Comparison of ENCODE assay signal across 40 cellular contexts in the genomic region with DNA sequence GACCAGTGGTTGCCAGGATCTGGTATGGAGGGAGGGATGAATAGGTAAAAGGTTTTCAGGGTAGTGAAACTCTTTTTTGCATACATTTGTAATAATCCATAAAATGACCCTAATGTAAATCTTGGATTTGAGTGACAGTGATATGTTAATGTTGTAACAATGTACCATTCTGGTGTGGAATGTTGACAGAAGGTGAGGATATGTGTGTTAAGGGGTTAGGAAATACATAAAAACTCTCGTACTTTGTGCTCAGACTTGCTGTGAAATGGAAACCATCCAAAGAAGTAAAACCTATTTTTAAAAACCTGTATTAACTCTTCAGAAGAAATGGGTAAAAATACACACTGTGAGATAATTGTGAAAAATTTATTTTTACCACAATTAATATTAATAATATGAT.
"Had no signal": no experiment of that assay in that cellular context is flagged by ENCODE, and none has a peak within 500 bp of the region (broad histone marks: within the 10 kb centered on the region; RNA-seq: fewer than 3 reads in every experiment).

No MANE protein-coding gene starts in this region.

- H3K9me3 ChIP-seq: adrenal gland, ascending aorta, body of pancreas, breast epithelium had no signal

- H3K9me3 Mint-ChIP-seq: activated naive CD8-positive, alpha-beta T cell treated with anti-CD3 and anti-CD28 coated beads for 36 hours; activated naive CD8-positive, alpha-beta T cell treated with anti-CD3 and anti-CD28 coated beads, Interleukin-2, amount 50 U/mL, for 24 hours; brain had no signal

- FAIRE-seq: astrocyte, bronchial epithelial cell had no signal

- ATAC-seq: activated naive CD4-positive, alpha-beta T cell treated with anti-CD3 and anti-CD28 coated beads, Interleukin-2, amount 50 U/mL, for 72 hours; activated naive CD8-positive, alpha-beta T cell treated with anti-CD3 and anti-CD28 coated beads, Interleukin-2, amount 50 U/mL, for 24 hours; activated T-cell treated with anti-CD3 and anti-CD28 coated beads, Interleukin-2, amount 50 U/mL, for 4 hours; activated T-cell treated with anti-CD3 and anti-CD28 coated beads, Interleukin-2, amount 50 U/mL, for 72 hours; activated T-helper 17 cell treated with anti-CD3 and anti-CD28 coated beads, Interleukin-2, amount 50 U/mL, for 72 hours; body of pancreas had no signal

- H3K4me1 Mint-ChIP-seq: activated naive CD4-positive, alpha-beta T cell treated with anti-CD3 and anti-CD28 coated beads, Interleukin-2, amount 10 ng/mL, durations not matched to agents 7 days and 5 days; activated naive CD4-positive, alpha-beta T cell treated with anti-CD3 and anti-CD28 coated beads, Interleukin-2, amount 50 U/mL, for 24 hours; activated naive CD8-positive, alpha-beta T cell treated with anti-CD3 and anti-CD28 coated beads for 36 hours; activated naive CD8-positive, alpha-beta T cell treated with anti-CD3 and anti-CD28 coated beads, Interleukin-2, amount 10 ng/mL, durations not matched to agents 7 days and 5 days; activated naive CD8-positive, alpha-beta T cell treated with anti-CD3 and anti-CD28 coated beads, Interleukin-2, amount 50 U/mL, for 24 hours; activated T-helper 17 cell treated with anti-CD3 and anti-CD28 coated beads, Interleukin-2, amount 50 U/mL, for 72 hours; brain; central memory CD8-positive, alpha-beta T cell had no signal

- H3K27ac ChIP-seq: adrenal gland, ascending aorta, body of pancreas, brain microvascular endothelial cell, breast epithelium, cardiac muscle cell had no signal

- H3K4me1 ChIP-seq: adrenal gland, ascending aorta, body of pancreas, breast epithelium had no signal

- H3K27me3 ChIP-seq: adrenal gland, ascending aorta, body of pancreas, brain microvascular endothelial cell, breast epithelium, cardiac muscle cell had no signal

- H3K27me3 Mint-ChIP-seq: activated naive CD4-positive, alpha-beta T cell treated with anti-CD3 and anti-CD28 coated beads, Interleukin-2, amount 10 ng/mL, durations not matched to agents 7 days and 5 days; activated naive CD4-positive, alpha-beta T cell treated with anti-CD3 and anti-CD28 coated beads, Interleukin-2, amount 50 U/mL, for 24 hours; activated naive CD8-positive, alpha-beta T cell; activated naive CD8-positive, alpha-beta T cell treated with anti-CD3 and anti-CD28 coated beads for 36 hours; activated naive CD8-positive, alpha-beta T cell treated with anti-CD3 and anti-CD28 coated beads, Interleukin-2, amount 10 ng/mL, durations not matched to agents 7 days and 5 days; activated naive CD8-positive, alpha-beta T cell treated with anti-CD3 and anti-CD28 coated beads, Interleukin-2, amount 50 U/mL, for 24 hours; activated T-cell treated with anti-CD3 and anti-CD28 coated beads, Interleukin-2, amount 50 U/mL, for 24 hours; activated T-helper 17 cell treated with anti-CD3 and anti-CD28 coated beads, Interleukin-2, amount 50 U/mL, for 72 hours; brain; central memory CD8-positive, alpha-beta T cell had no signal

- H3K4me3 Mint-ChIP-seq: activated naive CD4-positive, alpha-beta T cell treated with anti-CD3 and anti-CD28 coated beads for 36 hours; activated naive CD4-positive, alpha-beta T cell treated with anti-CD3 and anti-CD28 coated beads, Interleukin-2, amount 10 ng/mL, durations not matched to agents 7 days and 5 days; activated naive CD4-positive, alpha-beta T cell treated with anti-CD3 and anti-CD28 coated beads, Interleukin-2, amount 50 U/mL, for 24 hours; activated naive CD8-positive, alpha-beta T cell; activated naive CD8-positive, alpha-beta T cell treated with anti-CD3 and anti-CD28 coated beads for 36 hours; activated naive CD8-positive, alpha-beta T cell treated with anti-CD3 and anti-CD28 coated beads, Interleukin-2, amount 10 ng/mL, durations not matched to agents 7 days and 5 days; activated naive CD8-positive, alpha-beta T cell treated with anti-CD3 and anti-CD28 coated beads, Interleukin-2, amount 50 U/mL, for 24 hours; activated T-cell treated with anti-CD3 and anti-CD28 coated beads, Interleukin-2, amount 50 U/mL, for 24 hours; activated T-cell treated with anti-CD3 and anti-CD28 coated beads, Interleukin-2, amount 50 U/mL, for 4 hours; activated T-cell treated with anti-CD3 and anti-CD28 coated beads, Interleukin-2, amount 50 U/mL, for 72 hours; activated T-helper 1 cell treated with anti-CD3 and anti-CD28 coated beads, Interleukin-12 subunit alpha, Interleukin-12 subunit beta, Interleukin-2, Interleukin-4 antibody, amounts not matched to agents 30 ng/mL and 10 ng/mL and 1 ng/mL, durations not matched to agents 14 hours and 24 hours and 36 hours; activated T-helper 17 cell treated with anti-CD3 and anti-CD28 coated beads, Interleukin-2, amount 50 U/mL, for 72 hours; brain; central memory CD8-positive, alpha-beta T cell had no signal

- H3K36me3 Mint-ChIP-seq: activated naive CD4-positive, alpha-beta T cell treated with anti-CD3 and anti-CD28 coated beads, Interleukin-2, amount 10 ng/mL, durations not matched to agents 7 days and 5 days; activated naive CD4-positive, alpha-beta T cell treated with anti-CD3 and anti-CD28 coated beads, Interleukin-2, amount 50 U/mL, for 24 hours; activated naive CD4-positive, alpha-beta T cell treated with anti-CD3 and anti-CD28 coated beads, Interleukin-2, amount 50 U/mL, for 72 hours; activated naive CD8-positive, alpha-beta T cell; activated naive CD8-positive, alpha-beta T cell treated with anti-CD3 and anti-CD28 coated beads for 36 hours; activated naive CD8-positive, alpha-beta T cell treated with anti-CD3 and anti-CD28 coated beads, Interleukin-2, amount 10 ng/mL, durations not matched to agents 7 days and 5 days; brain had no signal

- H3K36me3 ChIP-seq: adrenal gland, ascending aorta, brain microvascular endothelial cell, breast epithelium, cardiac muscle cell had no signal

- H3K27ac Mint-ChIP-seq: activated naive CD4-positive, alpha-beta T cell treated with anti-CD3 and anti-CD28 coated beads for 36 hours; activated naive CD4-positive, alpha-beta T cell treated with anti-CD3 and anti-CD28 coated beads, Interleukin-2, amount 10 ng/mL, durations not matched to agents 7 days and 5 days; activated naive CD4-positive, alpha-beta T cell treated with anti-CD3 and anti-CD28 coated beads, Interleukin-2, amount 50 U/mL, for 24 hours; activated naive CD4-positive, alpha-beta T cell treated with anti-CD3 and anti-CD28 coated beads, Interleukin-2, amount 50 U/mL, for 72 hours; activated naive CD8-positive, alpha-beta T cell; activated naive CD8-positive, alpha-beta T cell treated with anti-CD3 and anti-CD28 coated beads for 36 hours; activated naive CD8-positive, alpha-beta T cell treated with anti-CD3 and anti-CD28 coated beads, Interleukin-2, amount 10 ng/mL, durations not matched to agents 7 days and 5 days; activated naive CD8-positive, alpha-beta T cell treated with anti-CD3 and anti-CD28 coated beads, Interleukin-2, amount 50 U/mL, for 24 hours; activated T-cell treated with anti-CD3 and anti-CD28 coated beads, Interleukin-2, amount 50 U/mL, for 24 hours; activated T-cell treated with anti-CD3 and anti-CD28 coated beads, Interleukin-2, amount 50 U/mL, for 72 hours; activated T-helper 1 cell treated with anti-CD3 and anti-CD28 coated beads, Interleukin-12 subunit alpha, Interleukin-12 subunit beta, Interleukin-2, Interleukin-4 antibody, amounts not matched to agents 30 ng/mL and 10 ng/mL and 1 ng/mL, durations not matched to agents 14 hours and 24 hours and 36 hours; activated T-helper 17 cell treated with anti-CD3 and anti-CD28 coated beads, Interleukin-2, amount 50 U/mL, for 72 hours; activated T-helper 2 cell treated with anti-CD3 and anti-CD28 coated beads, Interferon-gamma antibody, Interleukin-2, Interleukin-4, amounts not matched to agents 10 μg/mL and 5 μg/mL and 100 μg/mL, durations not matched to agents 14 hours and 24 hours and 36 hours; brain had no signal

- H3K4me3 ChIP-seq: adrenal gland, ascending aorta, body of pancreas, breast epithelium, cardiac muscle cell had no signal

- DNase-seq: activated effector memory CD4-positive, alpha-beta T cell treated with anti-CD3 and anti-CD28 coated beads, Interleukin-2, amount 50 U/mL, for 16 hours; activated effector memory CD4-positive, alpha-beta T cell treated with Interleukin-2 at 50 U/mL for 16 hours; activated gamma-delta T cell; activated gamma-delta T cell treated with Interleukin-2 at 50 U/mL for 16 hours; activated naive CD4-positive, alpha-beta T cell; activated naive CD4-positive, alpha-beta T cell treated with anti-CD3 and anti-CD28 coated beads for 36 hours; activated naive CD4-positive, alpha-beta T cell treated with anti-CD3 and anti-CD28 coated beads, Interleukin-2, amount 10 ng/mL, durations not matched to agents 7 days and 5 days; activated naive CD4-positive, alpha-beta T cell treated with anti-CD3 and anti-CD28 coated beads, Interleukin-2, amount 50 U/mL, for 16 hours; activated naive CD4-positive, alpha-beta T cell treated with Interleukin-2 at 50 U/mL for 16 hours; activated naive CD8-positive, alpha-beta T cell treated with anti-CD3 and anti-CD28 coated beads for 36 hours; activated naive CD8-positive, alpha-beta T cell treated with anti-CD3 and anti-CD28 coated beads, Interleukin-2, amount 10 ng/mL, durations not matched to agents 7 days and 5 days; activated naive CD8-positive, alpha-beta T cell treated with anti-CD3 and anti-CD28 coated beads, Interleukin-2, amount 50 U/mL, for 24 hours; activated T-cell treated with anti-CD3 and anti-CD28 coated beads, Interleukin-2, amount 50 U/mL, for 1 hour; activated T-cell treated with anti-CD3 and anti-CD28 coated beads, Interleukin-2, amount 50 U/mL, for 24 hours; activated T-cell treated with anti-CD3 and anti-CD28 coated beads, Interleukin-2, amount 50 U/mL, for 4 hours; activated T-cell treated with anti-CD3 and anti-CD28 coated beads, Interleukin-2, amount 50 U/mL, for 48 hours; activated T-cell treated with anti-CD3 and anti-CD28 coated beads, Interleukin-2, amount 50 U/mL, for 72 hours; adrenal gland; amniotic stem cell; amygdala; anterior cingulate cortex; aorta; body of pancreas; brain microvascular endothelial cell; caudate nucleus; central memory CD4-positive, alpha-beta T cell; cerebellar nuclear complex had no signal
